15 cellular contexts compared by ENCODE assay signal in the genomic region with DNA sequence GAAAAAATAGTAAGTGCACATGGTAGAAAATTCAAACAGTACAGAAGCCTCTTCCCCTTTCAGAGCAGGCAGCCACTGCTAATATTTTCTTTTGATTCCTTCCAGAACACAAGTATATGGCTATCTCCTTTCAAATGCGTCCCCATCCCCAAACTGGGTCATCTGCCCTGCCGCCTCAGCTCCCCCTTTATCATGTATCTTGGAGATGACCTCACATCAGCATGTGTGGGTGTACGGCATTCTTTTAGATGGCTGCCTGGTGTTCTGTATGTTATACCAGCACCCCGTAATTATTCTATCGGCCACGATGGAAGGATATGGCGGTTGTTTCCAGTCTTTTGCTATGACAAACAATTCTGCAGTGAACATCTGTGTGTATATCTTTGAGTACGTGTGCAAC.
DNase-seq lines count a peak whose midpoint lies in the region; ATAC-seq and TF ChIP-seq lines count a peak whose summit lies in the region.
"Had no signal": no experiment of that assay in that cellular context is flagged by ENCODE, and none has a peak within 500 bp of the region (broad histone marks: within the 10 kb centered on the region; RNA-seq: fewer than 3 reads in every experiment).

No MANE protein-coding gene starts in this region.

- H3K27ac Mint-ChIP-seq in activated naive CD4-positive, alpha-beta T cell treated with anti-CD3 and anti-CD28 coated beads, Interleukin-2, amount 50 U/mL, for 24 hours, result no peak overlapping the region
- H3K27ac Mint-ChIP-seq in stimulated activated naive CD8-positive, alpha-beta T cell treated with anti-CD3 and anti-CD28 coated beads, Interleukin-15, amount 100 ng/mL, for 72 hours, result peak overlapping the region in 1 of 2 donors; percentile 23

- TF ChIP-seq CTCF in VCaP (conservative IDR thresholded peaks at IDR 0.05), result no peak

- peaks cover 6% of the 10 kb centered on the region for H3K4me1 Mint-ChIP-seq in activated naive CD4-positive, alpha-beta T cell treated with anti-CD3 and anti-CD28 coated beads, Interleukin-2, amount 50 U/mL, for 24 hours
- H3K4me1 Mint-ChIP-seq in stimulated activated naive CD8-positive, alpha-beta T cell treated with anti-CD3 and anti-CD28 coated beads, Interleukin-15, amount 100 ng/mL, for 72 hours, result no peaks in the 10 kb centered on the region

- H3K9me3 Mint-ChIP-seq in activated naive CD4-positive, alpha-beta T cell treated with anti-CD3 and anti-CD28 coated beads, Interleukin-2, amount 50 U/mL, for 24 hours, result no peaks in the 10 kb centered on the region
- H3K9me3 Mint-ChIP-seq in stimulated activated naive CD8-positive, alpha-beta T cell treated with anti-CD3 and anti-CD28 coated beads, Interleukin-15, amount 100 ng/mL, for 72 hours, result peaks cover 0 to 7% of the 10 kb centered on the region in 2 donors

- H3K36me3 Mint-ChIP-seq in activated naive CD4-positive, alpha-beta T cell treated with anti-CD3 and anti-CD28 coated beads, Interleukin-2, amount 50 U/mL, for 24 hours, result no peaks in the 10 kb centered on the region

- H3K4me3 Mint-ChIP-seq in activated naive CD4-positive, alpha-beta T cell treated with anti-CD3 and anti-CD28 coated beads, Interleukin-2, amount 50 U/mL, for 24 hours, result peak overlapping the region; percentile 71
- H3K4me3 Mint-ChIP-seq in stimulated activated naive CD8-positive, alpha-beta T cell treated with anti-CD3 and anti-CD28 coated beads, Interleukin-15, amount 100 ng/mL, for 72 hours, result peak overlapping the region; percentile 78 to 86

- H3K4me3 ChIP-seq in iPS-18c (ENCODE audit: insufficient read depth, low read depth, low read length), result peak overlapping the region; percentile 53; the same call in 1 of the 2 replicates

- H3K27ac ChIP-seq in VCaP, result peak overlapping the region; percentile 93; the same call in 1 of the 2 replicates
- H3K27ac ChIP-seq: adrenal gland had no signal

- no peak for DNase-seq in activated naive CD4-positive, alpha-beta T cell treated with anti-CD3 and anti-CD28 coated beads, Interleukin-2, amount 50 U/mL, for 16 hours
- DNase-seq in stimulated activated naive CD8-positive, alpha-beta T cell treated with anti-CD3 and anti-CD28 coated beads, Interleukin-15, amount 100 ng/mL, for 72 hours, result no peak
- DNase-seq in NCI-H345 treated with DMSO at 0.1 percent for 48 hours (lab: John Stamatoyannopoulos, UW; ENCODE audit: unreplicated experiment) (no peak), NCI-H345 (lab: John Stamatoyannopoulos, UW) (no peak), RKO (ENCODE audit: low spot score) (no peak)
- DNase-seq: activated CD4-positive, alpha-beta T cell treated with anti-CD3 and anti-CD28 coated beads for 4 hours; adrenal gland; NCI-H1048; NCI-H524 treated with DMSO at 0.1 percent for 48 hours; stimulated activated CD4-positive, alpha-beta T cell treated with anti-CD3 and anti-CD28 coated beads, Interleukin-2, amount 100 ng/mL, for 48 hours; stomach had no signal

- H3K27me3 Mint-ChIP-seq in activated naive CD4-positive, alpha-beta T cell treated with anti-CD3 and anti-CD28 coated beads, Interleukin-2, amount 50 U/mL, for 24 hours, result no peaks in the 10 kb centered on the region
- H3K27me3 Mint-ChIP-seq in stimulated activated naive CD8-positive, alpha-beta T cell treated with anti-CD3 and anti-CD28 coated beads, Interleukin-15, amount 100 ng/mL, for 72 hours, result peaks cover 11% of the 10 kb centered on the region

- no peak for ATAC-seq in stimulated activated naive CD8-positive, alpha-beta T cell treated with anti-CD3 and anti-CD28 coated beads, Interleukin-15, amount 100 ng/mL, for 72 hours

- H3K9me3 ChIP-seq in iPS-18c (ENCODE audit: control insufficient read depth, insufficient read depth, low read length), result no peaks in the 10 kb centered on the region
- H3K9me3 ChIP-seq: adrenal gland, gastroesophageal sphincter, stomach had no signal
